In the genomic region with DNA sequence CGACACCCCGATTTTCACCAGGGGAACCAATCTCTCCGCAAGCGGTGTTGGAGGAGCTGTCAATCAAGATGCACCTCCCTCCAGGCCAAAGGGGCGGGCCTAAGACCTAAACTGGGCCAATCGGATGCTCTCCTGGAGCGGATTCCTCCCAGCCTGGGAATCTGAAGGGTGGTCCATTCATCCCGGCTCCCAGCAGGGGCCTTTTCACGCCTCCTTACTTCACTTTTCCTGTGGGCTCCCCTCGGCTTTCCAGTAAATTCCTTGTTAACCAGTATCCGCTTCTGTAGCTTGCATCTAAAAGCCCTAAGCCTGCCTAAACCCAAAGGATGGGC, we compare ENCODE assay signal across 10 cellular contexts. TPM values are rescaled to one million over a fixed set of nuclear protein-coding genes. Genes with fewer than 3 reads are reported as not detected.
DNase-seq lines count a peak whose midpoint lies in the region; ATAC-seq and TF ChIP-seq lines count a peak whose summit lies in the region.
"Had no signal": no experiment of that assay in that cellular context is flagged by ENCODE, and none has a peak within 500 bp of the region (broad histone marks: within the 10 kb centered on the region; RNA-seq: fewer than 3 reads in every experiment).

No MANE protein-coding gene starts in this region.

- H3K9me3 Mint-ChIP-seq in WTC11 = no peaks in the 10 kb centered on the region
- H3K9me3 Mint-ChIP-seq: activated T-cell treated with anti-CD3 and anti-CD28 coated beads, Interleukin-2, amount 50 U/mL, for 4 hours had no signal

- POLR2A ChIA-PET in A673 (lab: Charles Lee; ENCODE audit: low non-redundant PET) (no interaction called here), WTC11 (lab: Charles Lee) (no interaction called here)

- peaks cover 16% of the 10 kb centered on the region for H3K4me1 Mint-ChIP-seq in WTC11

- no peaks in the 10 kb centered on the region for H3K36me3 Mint-ChIP-seq in WTC11

- H3K4me1 ChIP-seq in A673 (ENCODE audit: insufficient read depth, low read length, poor library complexity, severe bottlenecking) (peaks cover 7% of the 10 kb centered on the region), transverse colon (peaks cover 0 to 4% (median 0%) of the 10 kb centered on the region in 4 donors)

- H3K27ac ChIP-seq in A673 (ENCODE audit: low read depth, low read length, poor library complexity, severe bottlenecking) (no peak overlapping the region), transverse colon (no peak overlapping the region)

- DNase-seq in A673 (ENCODE audit: low spot score) (peak; percentile 75), HCEC 1CT (peak; percentile 1), WTC11 (ENCODE audit: low spot score) (peak; percentile 88), islet precursor cell (peak; percentile 81), posterior cingulate gyrus (no peak), putamen (ENCODE audit: low spot score) (no peak), transverse colon (no peak), SHP77 treated with DMSO at 0.1 percent for 48 hours (lab: John Stamatoyannopoulos, UW) (no peak)
- DNase-seq: activated T-cell treated with anti-CD3 and anti-CD28 coated beads, Interleukin-2, amount 50 U/mL, for 4 hours; BE2C had no signal

- CTCF ChIA-PET in A673 (lab: Charles Lee) (no interaction called here), WTC11 (lab: Charles Lee) (interaction anchor here (0.6 to 1.0 kb wide), 7 partner anchors 14 to 118 kb away, joined by 3 to 4 read pairs (median 3); no protein-coding TSS in a partner anchor)

- intact Hi-C loops in A673 (cut with micrococcal nuclease; ENCODE audit: unreplicated experiment) = no loop called here
- intact Hi-C loops in posterior cingulate gyrus (cut with DNase I) = no loop called here
- intact Hi-C loops in transverse colon (cut with DNase I; ENCODE audit: low total_unique reads) = no loop called here

- ATAC-seq in WTC11 = peak; percentile 92
- ATAC-seq: activated T-cell treated with anti-CD3 and anti-CD28 coated beads, Interleukin-2, amount 50 U/mL, for 4 hours had no signal

- WGBS in transverse colon (ENCODE audit: low coverage in 1 of 2), 2 donors = 90% methylated on average over 11 of the region's 11 CpGs; no CpG with 5 or more reads in 1 of the 2 donors

- no peak for TF ChIP-seq EP300 in transverse colon (IDR thresholded peaks at IDR 0.05; ENCODE audit: low read depth)

- no peak overlapping the region for H3K4me3 Mint-ChIP-seq in WTC11
- H3K4me3 Mint-ChIP-seq: activated T-cell treated with anti-CD3 and anti-CD28 coated beads, Interleukin-2, amount 50 U/mL, for 4 hours had no signal

- no peaks in the 10 kb centered on the region; the same call in 1 of the 2 replicates for H3K27me3 Mint-ChIP-seq in WTC11 (ENCODE audit: low read depth)

- in situ Hi-C loops in transverse colon (cut with MboI; ENCODE audit: low pct_ligation_motif_present in 1 of 4, low pct_unique_long_range_greater_than_20kb in 1 of 4, low sequenced_read_pairs in 3 of 4) = no loop called here

- no peaks in the 10 kb centered on the region for H3K36me3 ChIP-seq in A673 (ENCODE audit: insufficient read depth, low read length, poor library complexity, severe bottlenecking)
- no peaks in the 10 kb centered on the region for H3K36me3 ChIP-seq in transverse colon
- H3K36me3 ChIP-seq: BE2C had no signal

- TF ChIP-seq CTCF in A673 (conservative IDR thresholded peaks at IDR 0.05; ENCODE audit: low read depth, low read length) (no peak), WTC11 (IDR thresholded peaks at IDR 0.05) (no peak), transverse colon (IDR thresholded peaks at IDR 0.05) (no peak)

- no TSS peak for BruUV-seq in A673 (replicated peaks; lab: Mats Ljungman, UMichigan)

- H3K9me3 ChIP-seq in A673 (ENCODE audit: low read depth, low read length, poor library complexity, severe bottlenecking) (no peaks in the 10 kb centered on the region), transverse colon (no peaks in the 10 kb centered on the region)
- H3K9me3 ChIP-seq: BE2C had no signal

- no peak for TF ChIP-seq POLR2A in transverse colon (IDR thresholded peaks at IDR 0.05)

- H3K4me3 ChIP-seq in A673 (ENCODE audit: low read depth, low read length, poor library complexity, severe bottlenecking) (no peak overlapping the region), transverse colon (no peak overlapping the region)

- H3K27ac Mint-ChIP-seq in WTC11 = no peak overlapping the region

- no peaks in the 10 kb centered on the region for H3K27me3 ChIP-seq in A673 (replicated peaks; ENCODE audit: insufficient read depth, low read depth, low read length, poor library complexity)
- no peaks in the 10 kb centered on the region for H3K27me3 ChIP-seq in transverse colon
- H3K27me3 ChIP-seq: BE2C had no signal

TF ChIP-seq in WTC11, 78 proteins besides CTCF, POLR2A, EP300 and RAD21:
- TF ChIP-seq ZNF423 (CRISPR knock-in tag; IDR thresholded peaks at IDR 0.05) (peak; percentile 53; the same call in 1 of the 2 replicates), ZNF232 (CRISPR knock-in tag; IDR thresholded peaks at IDR 0.05) (no peak)

RNA-seq across cellular contexts. Expression of a gene that starts 17.1 kb away (rescaled TPM):
- total RNA-seq in A673 (2021) = 3.8 and 5.9 TPM in 2 replicates
- 6.3 to 8.3 TPM (median 7.9 TPM) in 3 replicates for total RNA-seq in WTC11 (2021)
- 1 to 10 TPM in 1 of 4 donors, under 1 TPM in 1, not detected in 2; 0.27 to 7.0 TPM for total RNA-seq in transverse colon

RNA-seq across cellular contexts. Expression of a gene that starts 45.1 kb away (rescaled TPM):
- 70.5 and 71.9 TPM in 2 replicates for total RNA-seq in A673 (2021)
- total RNA-seq in WTC11 (2021) = 35.5 to 38.4 TPM (median 38.0 TPM) in 3 replicates
- total RNA-seq in transverse colon = 1 to 10 TPM in 2 of 4 donors, under 1 TPM in 1, not detected in 1; 1.00 to 4.4 (median 1.2) TPM

Comparison
In these comparisons a context has a peak if more than half of its experiments do, and no peak if none do; other contexts are left out.
1. DNase-seq: peak in A673 (single experiment), HCEC 1CT (single experiment), WTC11 (single experiment) and islet precursor cell (single experiment); none in posterior cingulate gyrus (0 of 10), putamen (single experiment), transverse colon (single experiment) and SHP77 treated with DMSO at 0.1 percent for 48 hours (single experiment).